In genomic region chr6:122491915-122492537, GRCh38 we compare ENCODE assay signal across 8 cellular contexts. TPM values are rescaled to one million over a fixed set of nuclear protein-coding genes. Genes with fewer than 3 reads are reported as not detected.
DNase-seq lines count a peak whose midpoint lies in the region; ATAC-seq, FAIRE-seq and TF ChIP-seq lines count a peak whose summit lies in the region.

No MANE protein-coding gene starts in this region.

- TF ChIP-seq EP300 in A549 (IDR thresholded peaks at IDR 0.05) = no peak

- H3K9me3 Mint-ChIP-seq in T-helper 2 cell treated with Interferon-gamma antibody and Interleukin-4, amounts not matched to agents 5 μg/mL and 100 μg/mL, for 36 hours = peaks cover 10% of the 10 kb centered on the region

- no peaks in the 10 kb centered on the region for H3K9me3 ChIP-seq in A549
- H3K9me3 ChIP-seq in ascending aorta = peaks cover 4 to 12% of the 10 kb centered on the region in 2 donors
- peaks cover 11% of the 10 kb centered on the region for H3K9me3 ChIP-seq in hepatocyte (ENCODE audit: low read depth)

- no peaks in the 10 kb centered on the region for H3K27me3 ChIP-seq in ascending aorta
- no peaks in the 10 kb centered on the region for H3K27me3 ChIP-seq in hepatocyte

- H3K36me3 ChIP-seq in ascending aorta (no peaks in the 10 kb centered on the region), hepatocyte (replicated peaks; ENCODE audit: insufficient read depth, low read depth) (no peaks in the 10 kb centered on the region)

- H3K9me2 ChIP-seq in hepatocyte (replicated peaks; ENCODE audit: insufficient read depth) = no peaks in the 10 kb centered on the region

- intact Hi-C loops in ascending aorta (cut with DNase I) = loop anchor here (1.0 kb wide), 1 partner anchor 39 kb away; no protein-coding TSS in a partner anchor

- peaks cover 2% of the 10 kb centered on the region for H3K27me3 Mint-ChIP-seq in T-helper 2 cell treated with Interferon-gamma antibody and Interleukin-4, amounts not matched to agents 5 μg/mL and 100 μg/mL, for 36 hours (ENCODE audit: low read depth)

- ATAC-seq in A549 = peak; percentile 99 to 100
- ATAC-seq in GM18508 (IDR thresholded peaks at IDR 0.05; ENCODE audit: insufficient read depth, unreplicated experiment) = peak; percentile 96
- peak; percentile 92 for ATAC-seq in HG02970 (IDR thresholded peaks at IDR 0.05; ENCODE audit: low FRiP score, unreplicated experiment)

- TF ChIP-seq RAD21 in A549 (conservative IDR thresholded peaks at IDR 0.05 in 1 of 2, IDR thresholded peaks at IDR 0.05 in 1 of 2) = peak; percentile 62 to 81

- no peaks in the 10 kb centered on the region for H4K20me1 ChIP-seq in hepatocyte (ENCODE audit: insufficient read depth, poor library complexity, severe bottlenecking)

- no peak for FAIRE-seq in A549 (lab: Jason Lieb, UNC)

- no peak overlapping the region for H2AFZ ChIP-seq in hepatocyte

- peaks cover 2% of the 10 kb centered on the region for H3K36me3 Mint-ChIP-seq in T-helper 2 cell treated with Interferon-gamma antibody and Interleukin-4, amounts not matched to agents 5 μg/mL and 100 μg/mL, for 36 hours (ENCODE audit: low read depth)

- no peaks in the 10 kb centered on the region for H3K4me1 ChIP-seq in A549
- peaks cover 0 to 2% of the 10 kb centered on the region in 2 donors for H3K4me1 ChIP-seq in ascending aorta
- H3K4me1 ChIP-seq in hepatocyte (ENCODE audit: insufficient read depth) = no peaks in the 10 kb centered on the region

- CTCF ChIA-PET in A549 (lab: Yijun Ruan, JAX) = interaction anchor here (0.7 to 4.7 kb wide), 20 partner anchors 9 to 847 kb away, joined by 3 to 61 read pairs (median 4); no protein-coding TSS in a partner anchor

- DNase-seq in A549 (ENCODE audit: low read depth in 1 of 2, low spot score in 1 of 2) = peak; percentile 37 to 63
- peak; percentile 49 for DNase-seq in NCI-H187 treated with DMSO at 0.1 percent for 48 hours (lab: John Stamatoyannopoulos, UW)
- DNase-seq in T-helper 2 cell treated with Interferon-gamma antibody and Interleukin-4, amounts not matched to agents 5 μg/mL and 100 μg/mL, for 36 hours (ENCODE audit: low spot score) = peak; percentile 51
- DNase-seq in ascending aorta (ENCODE audit: low spot score in 2 of 2) = peak; percentile 11 to 82
- DNase-seq in hepatocyte (ENCODE audit: low spot score) = peak; percentile 73
- peak; percentile 56 for DNase-seq in smooth muscle cell of the brain vasculature (ENCODE audit: low read depth, low spot score)

- TF ChIP-seq POLR2A in A549 (IDR thresholded peaks at IDR 0.05; ENCODE audit: low read length) = no peak

- no peak overlapping the region for H3K27ac ChIP-seq in A549
- H3K27ac ChIP-seq in ascending aorta = no peak overlapping the region
- no peak overlapping the region for H3K27ac ChIP-seq in hepatocyte

- no peak overlapping the region for H3K4me3 Mint-ChIP-seq in T-helper 2 cell treated with Interferon-gamma antibody and Interleukin-4, amounts not matched to agents 5 μg/mL and 100 μg/mL, for 36 hours

- peaks cover 10% of the 10 kb centered on the region for H3K4me1 Mint-ChIP-seq in T-helper 2 cell treated with Interferon-gamma antibody and Interleukin-4, amounts not matched to agents 5 μg/mL and 100 μg/mL, for 36 hours (ENCODE audit: low read depth)

- peaks cover 93% of the 10 kb centered on the region for H3K79me2 ChIP-seq in hepatocyte

- POLR2A ChIA-PET in A549 (lab: Yijun Ruan, JAX) = interaction anchor here (1.4 to 1.5 kb wide), 2 partner anchors 21 to 38 kb away, joined by 3 to 4 read pairs; partner anchors contain the start of gene SERINC1

- peak; percentile 68 for TF ChIP-seq CTCF in A549 (IDR thresholded peaks at IDR 0.05)
- peak; percentile 39 to 91 (median 82) for TF ChIP-seq CTCF in ascending aorta (IDR thresholded peaks at IDR 0.05)
- peak; percentile 57 for TF ChIP-seq CTCF in hepatocyte (IDR thresholded peaks at IDR 0.05; ENCODE audit: poor library complexity)

- H3K4me2 ChIP-seq in A549 (peak overlapping the region; percentile 31; the same call in 1 of the 3 replicates), hepatocyte (no peak overlapping the region)

- H3K27ac Mint-ChIP-seq in T-helper 2 cell treated with Interferon-gamma antibody and Interleukin-4, amounts not matched to agents 5 μg/mL and 100 μg/mL, for 36 hours = peak overlapping the region; percentile 5

- WGBS in A549 (ENCODE audit: missing lambda C conversion rate) = 13% methylated on average over 7 of the region's 7 CpGs
- WGBS in hepatocyte (ENCODE audit: low lambda C conversion rate, missing lambda C conversion rate) = 75% methylated on average over 7 of the region's 7 CpGs

- H3K4me3 ChIP-seq in A549 (no peak overlapping the region), ascending aorta (peak overlapping the region in 1 of 2 donors; percentile 14), hepatocyte (no peak overlapping the region)

TF ChIP-seq in A549, 52 proteins besides CTCF, POLR2A, EP300 and RAD21:
- peak; percentile 40; the same call in 1 of the 3 replicates for TF ChIP-seq SMC3 (IDR thresholded peaks at IDR 0.05)
- no peak for TF ChIP-seq RFX5 (IDR thresholded peaks at IDR 0.05)
- no peak for TF ChIP-seq EHMT2 (IDR thresholded peaks at IDR 0.05; ENCODE audit: low read depth)
- no peak for TF ChIP-seq FOSL2 (IDR thresholded peaks at IDR 0.05)
- no peak for TF ChIP-seq FOSL2 (CRISPR knock-in tag; IDR thresholded peaks at IDR 0.05)
- TF ChIP-seq BHLHE40 (IDR thresholded peaks at IDR 0.05; ENCODE audit: low read depth, low read length) = no peak

RNA-seq across cellular contexts. Expression of gene SERINC1, which starts 20.4 kb away (rescaled TPM):
- polyA plus RNA-seq in A549 (2011; rRNA removed) = 85.8 and 112 TPM in 2 replicates
- 13.6 and 15.9 TPM in 2 replicates for polyA plus RNA-seq in A549 (2012; cell fraction: cytosol; rRNA removed)
- polyA plus RNA-seq in A549 (2012; cell fraction: nucleus; rRNA removed) = 7.0 and 13.5 TPM in 2 replicates
- 62.0 to 76.7 TPM (median 71.6 TPM) in 3 replicates for polyA plus RNA-seq in A549 (2017; fragmentation: RNase III; extraction: RNeasy Plus Mini Kit Qiagen cat#74134 plus additional on column Dnase treatment)
- polyA minus RNA-seq in A549 (2011; rRNA and poly(A)+ RNA removed) = 45.5 and 50.5 TPM in 2 replicates
- 72.6 TPM for total RNA-seq in ascending aorta
- 226 and 240 TPM in 2 replicates for total RNA-seq in hepatocyte
- polyA plus RNA-seq in hepatocyte = 165 and 169 TPM in 2 replicates
